15 cellular contexts compared by ENCODE assay signal in genomic region chr11:131593301-131593700, GRCh38.
DNase-seq lines count a peak whose midpoint lies in the region; ATAC-seq and TF ChIP-seq lines count a peak whose summit lies in the region.
"Had no signal": no experiment of that assay in that cellular context is flagged by ENCODE, and none has a peak within 500 bp of the region (broad histone marks: within the 10 kb centered on the region; RNA-seq: fewer than 3 reads in every experiment).

No MANE protein-coding gene starts in this region.

- no peaks in the 10 kb centered on the region for H3K27me3 ChIP-seq in neural cell (ENCODE audit: insufficient read depth, low read depth, low read length)

- TF ChIP-seq CTCF in neural cell (IDR thresholded peaks at IDR 0.05; ENCODE audit: poor library complexity, severe bottlenecking), result no peak

- H3K36me3 ChIP-seq in neural cell (ENCODE audit: insufficient read depth, low read length), result no peaks in the 10 kb centered on the region

- H3K4me2 ChIP-seq in neural cell (ENCODE audit: low read length), result no peak overlapping the region
- H3K4me2 ChIP-seq: A549 had no signal

- TF ChIP-seq EP300 in neural cell (conservative IDR thresholded peaks at IDR 0.05; ENCODE audit: poor library complexity, severe bottlenecking), result no peak

- no peak overlapping the region for H2AFZ ChIP-seq in neural cell (ENCODE audit: low read depth, low read length)

- no peak overlapping the region for H3K9ac ChIP-seq in neural cell (ENCODE audit: low read length)

- H3K27ac ChIP-seq in cingulate gyrus (ENCODE audit: low read depth, low read length) (peak overlapping the region; percentile 95), neural cell (ENCODE audit: low read length) (peak overlapping the region; percentile 21)
- H3K27ac ChIP-seq: A549 had no signal

- peak; percentile 22 for DNase-seq in NCI-H69 (lab: John Stamatoyannopoulos, UW)
- DNase-seq in COR-L47 (lab: John Stamatoyannopoulos, UW), result no peak
- no peak for DNase-seq in superior temporal gyrus (ENCODE audit: extremely low spot score)
- DNase-seq in Kasumi-1 (lab: John Stamatoyannopoulos, UW), result no peak
- DNase-seq: Caco-2; CD8-positive, alpha-beta T cell; DND-41; GF-D8; GOT3 had no signal

- no peaks in the 10 kb centered on the region for H3K9me3 ChIP-seq in neural cell (ENCODE audit: low read length)
- H3K9me3 ChIP-seq: A549, Caco-2 had no signal

- H3K9me2 ChIP-seq in neural cell (ENCODE audit: insufficient read depth, low read length), result no peaks in the 10 kb centered on the region

- no peaks in the 10 kb centered on the region for H3K79me2 ChIP-seq in neural cell (replicated peaks; ENCODE audit: insufficient read depth, low read length)

- H3F3A ChIP-seq in neural cell (ENCODE audit: insufficient read depth, low read length, poor library complexity, severe bottlenecking), result no peaks in the 10 kb centered on the region

- TF ChIP-seq RAD21 in neural cell (conservative IDR thresholded peaks at IDR 0.05), result no peak

- no peak overlapping the region for H3K4me3 ChIP-seq in neural cell (ENCODE audit: low read length)
- H3K4me3 ChIP-seq: A549, K562 had no signal

- ATAC-seq in HG03175 (IDR thresholded peaks at IDR 0.05; ENCODE audit: unreplicated experiment), result no peak
- ATAC-seq: A549; CD8-positive, alpha-beta T cell; HCT116; K562 had no signal

- H4K20me1 ChIP-seq in neural cell (ENCODE audit: insufficient read depth), result no peaks in the 10 kb centered on the region

TF ChIP-seq in neural cell, 6 proteins besides CTCF, POLR2A, EP300 and RAD21:
- no peak for TF ChIP-seq SMC3 (conservative IDR thresholded peaks at IDR 0.05; ENCODE audit: poor library complexity)
- TF ChIP-seq, protein P1, sequence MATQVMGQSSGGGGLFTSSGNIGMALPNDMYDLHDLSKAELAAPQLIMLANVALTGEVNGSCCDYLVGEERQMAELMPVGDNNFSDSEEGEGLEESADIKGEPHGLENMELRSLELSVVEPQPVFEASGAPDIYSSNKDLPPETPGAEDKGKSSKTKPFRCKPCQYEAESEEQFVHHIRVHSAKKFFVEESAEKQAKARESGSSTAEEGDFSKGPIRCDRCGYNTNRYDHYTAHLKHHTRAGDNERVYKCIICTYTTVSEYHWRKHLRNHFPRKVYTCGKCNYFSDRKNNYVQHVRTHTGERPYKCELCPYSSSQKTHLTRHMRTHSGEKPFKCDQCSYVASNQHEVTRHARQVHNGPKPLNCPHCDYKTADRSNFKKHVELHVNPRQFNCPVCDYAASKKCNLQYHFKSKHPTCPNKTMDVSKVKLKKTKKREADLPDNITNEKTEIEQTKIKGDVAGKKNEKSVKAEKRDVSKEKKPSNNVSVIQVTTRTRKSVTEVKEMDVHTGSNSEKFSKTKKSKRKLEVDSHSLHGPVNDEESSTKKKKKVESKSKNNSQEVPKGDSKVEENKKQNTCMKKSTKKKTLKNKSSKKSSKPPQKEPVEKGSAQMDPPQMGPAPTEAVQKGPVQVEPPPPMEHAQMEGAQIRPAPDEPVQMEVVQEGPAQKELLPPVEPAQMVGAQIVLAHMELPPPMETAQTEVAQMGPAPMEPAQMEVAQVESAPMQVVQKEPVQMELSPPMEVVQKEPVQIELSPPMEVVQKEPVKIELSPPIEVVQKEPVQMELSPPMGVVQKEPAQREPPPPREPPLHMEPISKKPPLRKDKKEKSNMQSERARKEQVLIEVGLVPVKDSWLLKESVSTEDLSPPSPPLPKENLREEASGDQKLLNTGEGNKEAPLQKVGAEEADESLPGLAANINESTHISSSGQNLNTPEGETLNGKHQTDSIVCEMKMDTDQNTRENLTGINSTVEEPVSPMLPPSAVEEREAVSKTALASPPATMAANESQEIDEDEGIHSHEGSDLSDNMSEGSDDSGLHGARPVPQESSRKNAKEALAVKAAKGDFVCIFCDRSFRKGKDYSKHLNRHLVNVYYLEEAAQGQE (IDR thresholded peaks at IDR 0.05; ENCODE audit: borderline replicate concordance), result peak; percentile 20
- TF ChIP-seq POLR2AphosphoS5 (IDR thresholded peaks at IDR 0.05), result no peak
- no peak for TF ChIP-seq EZH2 (IDR thresholded peaks at IDR 0.05; ENCODE audit: borderline replicate concordance, insufficient read depth, low read length, poor library complexity, severe bottlenecking)
